18 cellular contexts compared by ENCODE assay signal in genomic region chr4:108991929-108992328, GRCh38.
DNase-seq lines count a peak whose midpoint lies in the region; ATAC-seq and TF ChIP-seq lines count a peak whose summit lies in the region.
"Had no signal": no experiment of that assay in that cellular context is flagged by ENCODE, and none has a peak within 500 bp of the region (broad histone marks: within the 10 kb centered on the region; RNA-seq: fewer than 3 reads in every experiment).

No MANE protein-coding gene starts in this region.

- in situ Hi-C loops in GM13976 (cut with MboI; ENCODE audit: low sequenced_read_pairs, unreplicated experiment) = no loop called here

- no peaks in the 10 kb centered on the region for H3K9me3 ChIP-seq in SJCRH30 (replicated peaks)
- H3K9me3 ChIP-seq: sigmoid colon had no signal

- TF ChIP-seq CTCF in retinal pigment epithelial cell (conservative IDR thresholded peaks at IDR 0.05; ENCODE audit: low read depth, low read length) (no peak), GM13976 (IDR thresholded peaks at IDR 0.05; ENCODE audit: borderline replicate concordance, control extremely low read depth, extremely low read depth, insufficient read depth, missing control alignments) (no peak)

- intact Hi-C loops in activated CD4-positive, alpha-beta T cell treated with anti-CD3 and anti-CD28 coated beads for 36 hours (cut with DNase I, micrococcal nuclease) = no loop called here

- no peak overlapping the region for H3K4me3 Mint-ChIP-seq in activated CD4-positive, alpha-beta T cell treated with anti-CD3 and anti-CD28 coated beads for 36 hours
- H3K4me3 Mint-ChIP-seq: activated T-cell treated with anti-CD3 and anti-CD28 coated beads, Interleukin-2, amount 50 U/mL, for 24 hours; CD4-positive, alpha-beta memory T cell; neural crest cell; stimulated activated naive CD8-positive, alpha-beta T cell treated with anti-CD3 and anti-CD28 coated beads, Interleukin-15, amount 100 ng/mL, for 72 hours had no signal

- no peaks in the 10 kb centered on the region for H3K27me3 ChIP-seq in SJCRH30
- H3K27me3 ChIP-seq: hepatocyte, sigmoid colon had no signal

- H3K4me1 Mint-ChIP-seq in activated CD4-positive, alpha-beta T cell treated with anti-CD3 and anti-CD28 coated beads for 36 hours = no peaks in the 10 kb centered on the region
- H3K4me1 Mint-ChIP-seq: CD4-positive, alpha-beta memory T cell; neural crest cell; stimulated activated naive CD8-positive, alpha-beta T cell treated with anti-CD3 and anti-CD28 coated beads, Interleukin-15, amount 100 ng/mL, for 72 hours had no signal

- no peaks in the 10 kb centered on the region for H3K36me3 Mint-ChIP-seq in activated CD4-positive, alpha-beta T cell treated with anti-CD3 and anti-CD28 coated beads for 36 hours (ENCODE audit: low read depth)
- H3K36me3 Mint-ChIP-seq: CD4-positive, alpha-beta memory T cell had no signal

- no peak for ATAC-seq in activated CD4-positive, alpha-beta T cell treated with anti-CD3 and anti-CD28 coated beads for 36 hours
- no peak for ATAC-seq in GM18861 (IDR thresholded peaks at IDR 0.05; ENCODE audit: unreplicated experiment)
- ATAC-seq: HCT116; stimulated activated naive CD8-positive, alpha-beta T cell treated with anti-CD3 and anti-CD28 coated beads, Interleukin-15, amount 100 ng/mL, for 72 hours had no signal

- H3K27ac Mint-ChIP-seq in activated CD4-positive, alpha-beta T cell treated with anti-CD3 and anti-CD28 coated beads for 36 hours = no peak overlapping the region
- H3K27ac Mint-ChIP-seq: activated T-cell treated with anti-CD3 and anti-CD28 coated beads, Interleukin-2, amount 50 U/mL, for 24 hours; stimulated activated naive CD8-positive, alpha-beta T cell treated with anti-CD3 and anti-CD28 coated beads, Interleukin-15, amount 100 ng/mL, for 72 hours had no signal

- peaks cover 15% of the 10 kb centered on the region for H3K4me1 ChIP-seq in SJCRH30
- H3K4me1 ChIP-seq: sigmoid colon had no signal

- CTCF ChIA-PET in activated CD4-positive, alpha-beta T cell treated with anti-CD3 and anti-CD28 coated beads for 36 hours (lab: Charles Lee) = interaction anchor here (1.7 kb wide), 1 partner anchor 10 kb away, joined by 3 read pairs; no protein-coding TSS in a partner anchor

- H3K4me3 ChIP-seq in SJCRH30 (no peak overlapping the region), retinal pigment epithelial cell (ENCODE audit: low read length) (no peak overlapping the region)
- H3K4me3 ChIP-seq: hepatocyte, sigmoid colon had no signal

- 0 out of 2 replicates have a peak overlapping the region, but pooled peaks have one; percentile 6 for H3K27ac ChIP-seq in SJCRH30
- H3K27ac ChIP-seq: hepatocyte, sigmoid colon had no signal

- peak; percentile 17 for DNase-seq in GM04504 (ENCODE audit: low read depth)
- DNase-seq in SJCRH30 = peak; percentile 20 to 54
- DNase-seq in fibroblast of peridontal ligament (ENCODE audit: extremely low read depth) = peak; percentile 77
- DNase-seq in retinal pigment epithelial cell (ENCODE audit: low read depth) = peak; percentile 24
- DNase-seq in effector CD4-positive, alpha-beta T cell = no peak
- DNase-seq in GM13976 (ENCODE audit: low spot score) = no peak
- no peak for DNase-seq in activated CD4-positive, alpha-beta T cell treated with anti-CD3 and anti-CD28 coated beads for 36 hours
- DNase-seq: activated T-cell treated with anti-CD3 and anti-CD28 coated beads, Interleukin-2, amount 50 U/mL, for 24 hours; CD4-positive, alpha-beta memory T cell; dermis blood vessel endothelial cell; NCI-H345; sigmoid colon; stimulated activated naive CD8-positive, alpha-beta T cell treated with anti-CD3 and anti-CD28 coated beads, Interleukin-15, amount 100 ng/mL, for 72 hours; SW 1271 had no signal

- no peaks in the 10 kb centered on the region for H3K9me3 Mint-ChIP-seq in activated CD4-positive, alpha-beta T cell treated with anti-CD3 and anti-CD28 coated beads for 36 hours (ENCODE audit: low read depth)
- H3K9me3 Mint-ChIP-seq: activated T-cell treated with anti-CD3 and anti-CD28 coated beads, Interleukin-2, amount 50 U/mL, for 24 hours had no signal

- H3K36me3 ChIP-seq in SJCRH30 = no peaks in the 10 kb centered on the region
- H3K36me3 ChIP-seq: sigmoid colon had no signal

- POLR2A ChIA-PET in activated CD4-positive, alpha-beta T cell treated with anti-CD3 and anti-CD28 coated beads for 36 hours (lab: Charles Lee) = no interaction called here

- H3K27me3 Mint-ChIP-seq in activated CD4-positive, alpha-beta T cell treated with anti-CD3 and anti-CD28 coated beads for 36 hours = peaks cover 2% of the 10 kb centered on the region
- H3K27me3 Mint-ChIP-seq: activated T-cell treated with anti-CD3 and anti-CD28 coated beads, Interleukin-2, amount 50 U/mL, for 24 hours had no signal

Comparison
In these comparisons a context has a peak if more than half of its experiments do, and no peak if none do; other contexts are left out.
1. DNase-seq: peak in GM04504 (single experiment), SJCRH30 (2 of 2), fibroblast of peridontal ligament (single experiment) and retinal pigment epithelial cell (single experiment); none in effector CD4-positive, alpha-beta T cell (single experiment), GM13976 (single experiment) and activated CD4-positive, alpha-beta T cell treated with anti-CD3 and anti-CD28 coated beads for 36 hours (single experiment).